Comparison of ENCODE assay signal across 11 cellular contexts in the genomic region with DNA sequence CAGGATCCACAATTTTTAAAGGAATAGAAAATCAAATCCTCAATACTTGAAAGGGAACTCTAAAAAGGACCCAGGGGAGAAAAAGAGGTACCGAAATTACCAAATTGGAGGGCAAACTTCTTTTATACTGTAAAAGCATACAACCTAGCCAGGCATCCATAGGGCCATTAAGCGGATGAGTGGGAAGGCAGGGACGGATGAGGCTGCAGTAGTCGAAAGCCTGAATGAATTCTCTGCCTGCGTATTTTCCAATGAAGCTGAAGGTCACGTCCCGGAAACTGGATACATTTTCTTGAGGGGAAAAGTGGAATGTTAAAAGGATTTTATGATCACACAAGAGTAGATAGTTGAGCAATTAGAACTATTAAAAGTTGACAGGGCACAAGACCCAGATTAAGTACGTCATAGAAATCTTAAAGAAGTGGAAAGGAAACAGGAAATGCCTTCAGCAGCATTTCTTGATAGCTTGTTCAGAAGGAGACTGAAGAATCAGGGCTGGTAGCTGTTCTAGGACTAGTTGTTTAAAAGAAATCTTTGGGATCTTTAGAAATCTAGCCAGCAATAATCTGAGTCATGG.
DNase-seq lines count a peak whose midpoint lies in the region; ATAC-seq and TF ChIP-seq lines count a peak whose summit lies in the region.
"Had no signal": no experiment of that assay in that cellular context is flagged by ENCODE, and none has a peak within 500 bp of the region (broad histone marks: within the 10 kb centered on the region; RNA-seq: fewer than 3 reads in every experiment).

No MANE protein-coding gene starts in this region.

- H3K9me3 Mint-ChIP-seq in activated T-helper 1 cell treated with anti-CD3 and anti-CD28 coated beads, Interleukin-12 subunit alpha, Interleukin-12 subunit beta, Interleukin-2, Interleukin-4 antibody, amounts not matched to agents 30 ng/mL and 10 ng/mL and 1 ng/mL, durations not matched to agents 14 hours and 24 hours and 36 hours, result no peaks in the 10 kb centered on the region

- no peaks in the 10 kb centered on the region for H3K4me1 ChIP-seq in right lobe of liver
- H3K4me1 ChIP-seq in skeletal muscle satellite cell (ENCODE audit: control insufficient read depth, insufficient read depth, low read length), result no peaks in the 10 kb centered on the region
- H3K4me1 ChIP-seq in effector memory CD4-positive, alpha-beta T cell (ENCODE audit: control insufficient read depth, insufficient read depth, low read length, poor library complexity, severe bottlenecking), result no peaks in the 10 kb centered on the region
- H3K4me1 ChIP-seq: prostate gland had no signal

- in situ Hi-C loops in astrocyte of the spinal cord (cut with HindIII; ENCODE audit: low sequenced_read_pairs), result no loop called here

- H3K27me3 ChIP-seq in right lobe of liver (no peaks in the 10 kb centered on the region), skeletal muscle satellite cell (ENCODE audit: control insufficient read depth, insufficient read depth, low read length) (no peaks in the 10 kb centered on the region)
- H3K27me3 ChIP-seq in effector memory CD4-positive, alpha-beta T cell (replicated peaks; ENCODE audit: control insufficient read depth, insufficient read depth, low read length, poor library complexity, severe bottlenecking), result no peaks in the 10 kb centered on the region

- H3K27me3 Mint-ChIP-seq in activated T-helper 1 cell treated with anti-CD3 and anti-CD28 coated beads, Interleukin-12 subunit alpha, Interleukin-12 subunit beta, Interleukin-2, Interleukin-4 antibody, amounts not matched to agents 30 ng/mL and 10 ng/mL and 1 ng/mL, durations not matched to agents 14 hours and 24 hours and 36 hours (ENCODE audit: insufficient read depth), result peaks cover 1% of the 10 kb centered on the region

- no peak overlapping the region for H3K9ac ChIP-seq in skeletal muscle satellite cell (ENCODE audit: low read depth, low read length)

- TF ChIP-seq CTCF in astrocyte of the spinal cord (IDR thresholded peaks at IDR 0.05; ENCODE audit: low read depth, low read length), result no peak
- TF ChIP-seq CTCF in right lobe of liver (IDR thresholded peaks at IDR 0.05), result no peak

- H3K4me1 Mint-ChIP-seq in activated T-helper 1 cell treated with anti-CD3 and anti-CD28 coated beads, Interleukin-12 subunit alpha, Interleukin-12 subunit beta, Interleukin-2, Interleukin-4 antibody, amounts not matched to agents 30 ng/mL and 10 ng/mL and 1 ng/mL, durations not matched to agents 14 hours and 24 hours and 36 hours (ENCODE audit: low read depth), result no peaks in the 10 kb centered on the region

- H3K9me3 ChIP-seq in right lobe of liver (no peaks in the 10 kb centered on the region), skeletal muscle satellite cell (replicated peaks; ENCODE audit: low read length) (no peaks in the 10 kb centered on the region)
- H3K9me3 ChIP-seq in effector memory CD4-positive, alpha-beta T cell (ENCODE audit: control insufficient read depth, low read length), result no peaks in the 10 kb centered on the region
- H3K9me3 ChIP-seq: prostate gland had no signal

- H3K36me3 ChIP-seq in right lobe of liver (no peaks in the 10 kb centered on the region), skeletal muscle satellite cell (ENCODE audit: insufficient read depth, low read length) (no peaks in the 10 kb centered on the region)
- H3K36me3 ChIP-seq in effector memory CD4-positive, alpha-beta T cell (ENCODE audit: control insufficient read depth, insufficient read depth, low read length), result no peaks in the 10 kb centered on the region
- H3K36me3 ChIP-seq: prostate gland had no signal

- no peak overlapping the region for H3K4me3 Mint-ChIP-seq in activated T-helper 1 cell treated with anti-CD3 and anti-CD28 coated beads, Interleukin-12 subunit alpha, Interleukin-12 subunit beta, Interleukin-2, Interleukin-4 antibody, amounts not matched to agents 30 ng/mL and 10 ng/mL and 1 ng/mL, durations not matched to agents 14 hours and 24 hours and 36 hours

- no peak overlapping the region for H3K27ac Mint-ChIP-seq in activated T-helper 1 cell treated with anti-CD3 and anti-CD28 coated beads, Interleukin-12 subunit alpha, Interleukin-12 subunit beta, Interleukin-2, Interleukin-4 antibody, amounts not matched to agents 30 ng/mL and 10 ng/mL and 1 ng/mL, durations not matched to agents 14 hours and 24 hours and 36 hours

- DNase-seq in NCI-H1092 (lab: John Stamatoyannopoulos, UW) (peak; percentile 32), astrocyte of the spinal cord (ENCODE audit: low read depth, low spot score) (peak; percentile 38), right lobe of liver (no peak), T-helper 9 cell (no peak)
- no peak for DNase-seq in effector memory CD4-positive, alpha-beta T cell
- no peak for DNase-seq in activated T-helper 1 cell treated with anti-CD3 and anti-CD28 coated beads, Interleukin-12 subunit alpha, Interleukin-12 subunit beta, Interleukin-2, Interleukin-4 antibody, amounts not matched to agents 30 ng/mL and 10 ng/mL and 1 ng/mL, durations not matched to agents 14 hours and 24 hours and 36 hours (ENCODE audit: low spot score)
- no peak for DNase-seq in stimulated activated CD4-positive, alpha-beta T cell treated with anti-CD3 and anti-CD28 coated beads, Interleukin-12 subunit alpha, Interleukin-12 subunit beta, amount 100 ng/mL, for 4 hours
- DNase-seq: activated naive CD4-positive, alpha-beta T cell treated with Interleukin-2 at 50 U/mL for 16 hours; NCI-H2107 had no signal

- no peaks in the 10 kb centered on the region for H3K36me3 Mint-ChIP-seq in activated T-helper 1 cell treated with anti-CD3 and anti-CD28 coated beads, Interleukin-12 subunit alpha, Interleukin-12 subunit beta, Interleukin-2, Interleukin-4 antibody, amounts not matched to agents 30 ng/mL and 10 ng/mL and 1 ng/mL, durations not matched to agents 14 hours and 24 hours and 36 hours (ENCODE audit: low read depth)

- peak in 3 of 4 donors; percentile 15 to 35 (median 33) for ATAC-seq in right lobe of liver

- no peak overlapping the region for H3K27ac ChIP-seq in right lobe of liver
- H3K27ac ChIP-seq in effector memory CD4-positive, alpha-beta T cell (ENCODE audit: insufficient read depth, low read length, poor library complexity, severe bottlenecking), result no peak overlapping the region
- H3K27ac ChIP-seq: prostate gland had no signal

- intact Hi-C loops in right lobe of liver (cut with DNase I), result no loop called here
- intact Hi-C loops in activated T-helper 1 cell treated with anti-CD3 and anti-CD28 coated beads, Interleukin-12 subunit alpha, Interleukin-12 subunit beta, Interleukin-2, Interleukin-4 antibody, amounts not matched to agents 30 ng/mL and 10 ng/mL and 1 ng/mL, durations not matched to agents 14 hours and 24 hours and 36 hours (cut with micrococcal nuclease), result no loop called here

- H3K4me3 ChIP-seq in astrocyte of the spinal cord (ENCODE audit: low read depth, low read length) (no peak overlapping the region), right lobe of liver (no peak overlapping the region), skeletal muscle satellite cell (ENCODE audit: low read length) (no peak overlapping the region)
- no peak overlapping the region for H3K4me3 ChIP-seq in effector memory CD4-positive, alpha-beta T cell (ENCODE audit: insufficient read depth, low read depth, low read length, poor library complexity, severe bottlenecking)
- H3K4me3 ChIP-seq: prostate gland had no signal

- TF ChIP-seq POLR2A in right lobe of liver (IDR thresholded peaks at IDR 0.05), result no peak

- peak overlapping the region; percentile 50 for H3K4me2 ChIP-seq in skeletal muscle satellite cell (ENCODE audit: low read length)

- 59% methylated on average over 7 of the region's 8 CpGs for WGBS in right lobe of liver (ENCODE audit: insufficient coverage, low coverage, low lambda C conversion rate, missing lambda C conversion rate)

Comparison
In these comparisons a context has a peak if more than half of its experiments do, and no peak if none do; other contexts are left out.
1. DNase-seq: peak in NCI-H1092 (single experiment) and astrocyte of the spinal cord (single experiment); none in right lobe of liver (0 of 3), effector memory CD4-positive, alpha-beta T cell (0 of 3), T-helper 9 cell (single experiment), activated T-helper 1 cell treated with anti-CD3 and anti-CD28 coated beads, Interleukin-12 subunit alpha, Interleukin-12 subunit beta, Interleukin-2, Interleukin-4 antibody, amounts not matched to agents 30 ng/mL and 10 ng/mL and 1 ng/mL, durations not matched to agents 14 hours and 24 hours and 36 hours (single experiment) and stimulated activated CD4-positive, alpha-beta T cell treated with anti-CD3 and anti-CD28 coated beads, Interleukin-12 subunit alpha, Interleukin-12 subunit beta, amount 100 ng/mL, for 4 hours (single experiment).